ENCODE assay signal across 8 cellular contexts in the genomic region with DNA sequence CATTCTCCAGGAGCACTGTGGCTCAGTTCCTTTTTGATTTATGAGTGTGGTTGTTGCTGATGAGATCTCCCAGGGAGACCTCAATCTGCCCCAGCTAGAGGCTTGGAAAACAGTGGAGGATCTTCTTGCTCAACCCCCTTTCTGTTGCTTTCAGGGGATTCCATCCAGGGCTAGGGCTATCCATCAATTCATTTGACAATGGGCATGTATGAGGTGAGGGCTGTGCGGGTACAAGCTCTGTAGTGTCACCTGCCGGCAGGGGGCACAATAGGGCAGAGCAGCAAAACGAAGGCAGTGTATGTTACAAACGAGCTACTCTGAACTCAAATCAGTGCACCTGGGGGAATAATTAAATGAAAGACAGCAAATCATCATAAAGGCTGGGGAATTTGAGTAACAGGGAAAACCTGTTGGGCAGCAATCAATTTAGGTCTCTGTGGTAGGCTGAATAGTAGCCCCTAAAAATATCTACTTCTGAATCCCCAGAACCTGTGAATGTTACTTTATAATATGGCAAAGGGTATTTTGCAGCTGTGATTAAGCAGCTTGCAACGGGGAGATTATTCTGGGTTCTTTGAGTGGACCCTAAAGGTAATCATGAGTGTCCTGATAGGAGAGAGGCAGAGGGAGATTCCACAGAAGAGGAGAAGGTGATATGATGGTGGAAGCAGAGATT.
DNase-seq lines count a peak whose midpoint lies in the region; ATAC-seq, FAIRE-seq and TF ChIP-seq lines count a peak whose summit lies in the region.

No MANE protein-coding gene starts in this region.

- peaks cover 19% of the 10 kb centered on the region for H3K27me3 Mint-ChIP-seq in activated naive CD4-positive, alpha-beta T cell treated with anti-CD3 and anti-CD28 coated beads, Interleukin-2, amount 10 ng/mL, durations not matched to agents 7 days and 5 days

- no peaks in the 10 kb centered on the region for H3K36me3 ChIP-seq in A673 (ENCODE audit: insufficient read depth, low read length, poor library complexity, severe bottlenecking)
- no peaks in the 10 kb centered on the region for H3K36me3 ChIP-seq in MG63
- H3K36me3 ChIP-seq in left ventricle myocardium inferior, result no peaks in the 10 kb centered on the region
- H3K36me3 ChIP-seq in gastrocnemius medialis, result no peaks in the 10 kb centered on the region

- FAIRE-seq in GM18507 (lab: Jason Lieb, UNC), result peak; percentile 67

- ATAC-seq in gastrocnemius medialis (peak; percentile 82 to 94), HG02981 (IDR thresholded peaks at IDR 0.05; ENCODE audit: unreplicated experiment) (no peak)

- no peak overlapping the region for H3K27ac ChIP-seq in A673 (ENCODE audit: low read depth, low read length, poor library complexity, severe bottlenecking)
- no peak overlapping the region for H3K27ac ChIP-seq in left ventricle myocardium inferior (replicated peaks)
- H3K27ac ChIP-seq in gastrocnemius medialis, result no peak overlapping the region

- POLR2A ChIA-PET in A673 (lab: Charles Lee; ENCODE audit: low non-redundant PET), result interaction anchor here (0.6 kb wide), 1 partner anchor 607 kb away, joined by 7 read pairs; no protein-coding TSS in a partner anchor

- no peak overlapping the region for H3K4me3 Mint-ChIP-seq in activated naive CD4-positive, alpha-beta T cell treated with anti-CD3 and anti-CD28 coated beads, Interleukin-2, amount 10 ng/mL, durations not matched to agents 7 days and 5 days

- no peaks in the 10 kb centered on the region for H3K4me1 ChIP-seq in A673 (ENCODE audit: insufficient read depth, low read length, poor library complexity, severe bottlenecking)
- H3K4me1 ChIP-seq in left ventricle myocardium inferior, result no peaks in the 10 kb centered on the region
- H3K4me1 ChIP-seq in gastrocnemius medialis, result no peaks in the 10 kb centered on the region

- H3K27me3 ChIP-seq in A673 (replicated peaks; ENCODE audit: insufficient read depth, low read depth, low read length, poor library complexity), result no peaks in the 10 kb centered on the region
- H3K27me3 ChIP-seq in MG63, result no peaks in the 10 kb centered on the region
- H3K27me3 ChIP-seq in left ventricle myocardium inferior (ENCODE audit: low read depth), result no peaks in the 10 kb centered on the region
- no peaks in the 10 kb centered on the region for H3K27me3 ChIP-seq in gastrocnemius medialis

- intact Hi-C loops in A673 (cut with micrococcal nuclease; ENCODE audit: unreplicated experiment), result loop anchor here (2.0 kb wide), 1 partner anchor 759 kb away; no protein-coding TSS in a partner anchor
- intact Hi-C loops in left ventricle myocardium inferior (cut with micrococcal nuclease), result loop anchor here (10.0 kb wide), 1 partner anchor 233 kb away; no protein-coding TSS in a partner anchor
- intact Hi-C loops in gastrocnemius medialis (cut with DNase I; ENCODE audit: low total_unique reads), result loop anchor here (2.0 kb wide), 2 partner anchors 239 to 759 kb away; no protein-coding TSS in a partner anchor

- H3K4me3 ChIP-seq in A673 (ENCODE audit: low read depth, low read length, poor library complexity, severe bottlenecking) (no peak overlapping the region), MG63 (no peak overlapping the region), left ventricle myocardium inferior (no peak overlapping the region), gastrocnemius medialis (no peak overlapping the region)

- BruUV-seq in A673 (replicated peaks; lab: Mats Ljungman, UMichigan), result no TSS peak

- in situ Hi-C loops in gastrocnemius medialis (cut with MboI; ENCODE audit: low sequenced_read_pairs in 4 of 4), result loop anchor here (5.0 to 25.0 kb wide), 10 partner anchors 93 to 1009 kb away; no protein-coding TSS in a partner anchor

- no peak overlapping the region for H3K27ac Mint-ChIP-seq in activated naive CD4-positive, alpha-beta T cell treated with anti-CD3 and anti-CD28 coated beads, Interleukin-2, amount 10 ng/mL, durations not matched to agents 7 days and 5 days

- H3K36me3 Mint-ChIP-seq in activated naive CD4-positive, alpha-beta T cell treated with anti-CD3 and anti-CD28 coated beads, Interleukin-2, amount 10 ng/mL, durations not matched to agents 7 days and 5 days, result no peaks in the 10 kb centered on the region

- TF ChIP-seq CTCF in A673 (conservative IDR thresholded peaks at IDR 0.05; ENCODE audit: low read depth, low read length) (peak; percentile 85), left ventricle myocardium inferior (IDR thresholded peaks at IDR 0.05; ENCODE audit: borderline replicate concordance) (peak; percentile 87), gastrocnemius medialis (IDR thresholded peaks at IDR 0.05 in 4 of 5, conservative IDR thresholded peaks at IDR 0.05 in 1 of 5) (peak; percentile 65 to 85 (median 72))

- no peaks in the 10 kb centered on the region for H3K4me1 Mint-ChIP-seq in activated naive CD4-positive, alpha-beta T cell treated with anti-CD3 and anti-CD28 coated beads, Interleukin-2, amount 10 ng/mL, durations not matched to agents 7 days and 5 days

- CTCF ChIA-PET in A673 (lab: Charles Lee), result interaction anchor here (0.6 to 2.2 kb wide), 10 partner anchors 94 to 760 kb away, joined by 3 to 26 read pairs (median 4); no protein-coding TSS in a partner anchor
- CTCF ChIA-PET in activated naive CD4-positive, alpha-beta T cell treated with anti-CD3 and anti-CD28 coated beads, Interleukin-2, amount 10 ng/mL, durations not matched to agents 7 days and 5 days (lab: Charles Lee), result interaction anchor here (0.6 to 7.4 kb wide), 43 partner anchors 9 to 766 kb away, joined by 3 to 63 read pairs (median 4); no protein-coding TSS in a partner anchor

- H3K9me3 ChIP-seq in A673 (ENCODE audit: low read depth, low read length, poor library complexity, severe bottlenecking) (no peaks in the 10 kb centered on the region), MG63 (peaks cover 2% of the 10 kb centered on the region; the same call in 1 of the 2 replicates), left ventricle myocardium inferior (replicated peaks) (no peaks in the 10 kb centered on the region), gastrocnemius medialis (no peaks in the 10 kb centered on the region)

- no peaks in the 10 kb centered on the region for H3K9me3 Mint-ChIP-seq in activated naive CD4-positive, alpha-beta T cell treated with anti-CD3 and anti-CD28 coated beads, Interleukin-2, amount 10 ng/mL, durations not matched to agents 7 days and 5 days

- peak; percentile 66 for DNase-seq in A673 (ENCODE audit: low spot score)
- DNase-seq in GM18507 (ENCODE audit: extremely low spot score, insufficient read length, low read depth), result peak; percentile 22
- DNase-seq in MG63, result peak; percentile 62
- DNase-seq in SKM-1 treated with dmso at 0.1 percent for 144 hours (lab: John Stamatoyannopoulos, UW; ENCODE audit: unreplicated experiment), result peak; percentile 57
- peak; percentile 85 for DNase-seq in activated naive CD4-positive, alpha-beta T cell treated with anti-CD3 and anti-CD28 coated beads, Interleukin-2, amount 10 ng/mL, durations not matched to agents 7 days and 5 days
- peak; percentile 69 for DNase-seq in left ventricle myocardium inferior
- DNase-seq in gastrocnemius medialis, result peak; percentile 38 to 53

- TF ChIP-seq POLR2A in gastrocnemius medialis (IDR thresholded peaks at IDR 0.05), result no peak

Comparison
In these comparisons a context has a peak if more than half of its experiments do, and no peak if none do; other contexts are left out.
1. DNase-seq: peak in every context shown above with its lines; median percentile 85 in activated naive CD4-positive, alpha-beta T cell treated with anti-CD3 and anti-CD28 coated beads, Interleukin-2, amount 10 ng/mL, durations not matched to agents 7 days and 5 days; 69 in left ventricle myocardium inferior; 66 in A673; 62 in MG63; 57 in SKM-1 treated with dmso at 0.1 percent for 144 hours; 46 in gastrocnemius medialis; 22 in GM18507.